ENCODE assay signal across 1 cellular context in genomic region chr1:1621682-1622577, GRCh38.
TF ChIP-seq lines count a peak whose summit lies in the region.

No MANE protein-coding gene starts in this region.

TF ChIP-seq in HEK293, 187 proteins besides CTCF, POLR2A, EP300 and RAD21 (continued from another document):
- TF ChIP-seq ZNF747 (tag by site-specific recombination; IDR thresholded peaks at IDR 0.05) (no peak), ZNF221 (tag by site-specific recombination; IDR thresholded peaks at IDR 0.05; ENCODE audit: borderline replicate concordance) (no peak), SALL2 (tag by site-specific recombination; IDR thresholded peaks at IDR 0.05; ENCODE audit: borderline replicate concordance) (no peak), PRDM10 (tag by site-specific recombination; IDR thresholded peaks at IDR 0.05) (0 out of 2 replicates have a peak, but pooled peaks have one; percentile 19), ZNF621 (tag by site-specific recombination; IDR thresholded peaks at IDR 0.05) (no peak), ZNF837 (tag by site-specific recombination; IDR thresholded peaks at IDR 0.05) (no peak), ZNF175 (tag by site-specific recombination; IDR thresholded peaks at IDR 0.05) (no peak), ZNF211 (tag by site-specific recombination; IDR thresholded peaks at IDR 0.05; ENCODE audit: low read depth) (no peak), KLF10 (tag by site-specific recombination; IDR thresholded peaks at IDR 0.05) (no peak), ZNF140 (tag by site-specific recombination; IDR thresholded peaks at IDR 0.05) (no peak), ZNF274 (IDR thresholded peaks at IDR 0.05; ENCODE audit: low read length) (no peak), ZNF274 (tag by site-specific recombination; IDR thresholded peaks at IDR 0.05; ENCODE audit: borderline replicate concordance) (no peak), ZNF324 (tag by site-specific recombination; IDR thresholded peaks at IDR 0.05) (no peak), ZBTB1 (tag by site-specific recombination; IDR thresholded peaks at IDR 0.05) (no peak), ZNF133 (tag by site-specific recombination; IDR thresholded peaks at IDR 0.05) (no peak), ZNF335 (tag by site-specific recombination; conservative IDR thresholded peaks at IDR 0.05) (peak; percentile 98), ZNF2 (tag by site-specific recombination; IDR thresholded peaks at IDR 0.05) (no peak), ZIC2 (tag by site-specific recombination; IDR thresholded peaks at IDR 0.05) (peak; percentile 37; the same call in 1 of the 2 replicates), TCF7L2 (IDR thresholded peaks at IDR 0.05; ENCODE audit: borderline replicate concordance, low read depth, low read length) (no peak)
- TF ChIP-seq, protein P1, sequence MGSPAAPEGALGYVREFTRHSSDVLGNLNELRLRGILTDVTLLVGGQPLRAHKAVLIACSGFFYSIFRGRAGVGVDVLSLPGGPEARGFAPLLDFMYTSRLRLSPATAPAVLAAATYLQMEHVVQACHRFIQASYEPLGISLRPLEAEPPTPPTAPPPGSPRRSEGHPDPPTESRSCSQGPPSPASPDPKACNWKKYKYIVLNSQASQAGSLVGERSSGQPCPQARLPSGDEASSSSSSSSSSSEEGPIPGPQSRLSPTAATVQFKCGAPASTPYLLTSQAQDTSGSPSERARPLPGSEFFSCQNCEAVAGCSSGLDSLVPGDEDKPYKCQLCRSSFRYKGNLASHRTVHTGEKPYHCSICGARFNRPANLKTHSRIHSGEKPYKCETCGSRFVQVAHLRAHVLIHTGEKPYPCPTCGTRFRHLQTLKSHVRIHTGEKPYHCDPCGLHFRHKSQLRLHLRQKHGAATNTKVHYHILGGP (tag by site-specific recombination; IDR thresholded peaks at IDR 0.05): no peak
- TF ChIP-seq, protein P2, sequence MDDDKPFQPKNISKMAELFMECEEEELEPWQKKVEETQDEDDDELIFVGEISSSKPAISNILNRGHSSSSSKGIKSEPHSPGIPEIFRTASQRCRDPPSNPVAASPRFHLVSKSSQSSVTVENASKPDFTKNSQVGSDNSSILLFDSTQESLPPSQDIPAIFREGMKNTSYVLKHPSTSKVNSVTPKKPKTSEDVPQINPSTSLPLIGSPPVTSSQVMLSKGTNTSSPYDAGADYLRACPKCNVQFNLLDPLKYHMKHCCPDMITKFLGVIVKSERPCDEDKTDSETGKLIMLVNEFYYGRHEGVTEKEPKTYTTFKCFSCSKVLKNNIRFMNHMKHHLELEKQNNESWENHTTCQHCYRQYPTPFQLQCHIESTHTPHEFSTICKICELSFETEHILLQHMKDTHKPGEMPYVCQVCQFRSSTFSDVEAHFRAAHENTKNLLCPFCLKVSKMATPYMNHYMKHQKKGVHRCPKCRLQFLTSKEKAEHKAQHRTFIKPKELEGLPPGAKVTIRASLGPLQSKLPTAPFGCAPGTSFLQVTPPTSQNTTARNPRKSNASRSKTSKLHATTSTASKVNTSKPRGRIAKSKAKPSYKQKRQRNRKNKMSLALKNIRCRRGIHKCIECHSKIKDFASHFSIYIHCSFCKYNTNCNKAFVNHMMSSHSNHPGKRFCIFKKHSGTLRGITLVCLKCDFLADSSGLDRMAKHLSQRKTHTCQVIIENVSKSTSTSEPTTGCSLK (tag by site-specific recombination; IDR thresholded peaks at IDR 0.05): no peak
- TF ChIP-seq, protein P3, sequence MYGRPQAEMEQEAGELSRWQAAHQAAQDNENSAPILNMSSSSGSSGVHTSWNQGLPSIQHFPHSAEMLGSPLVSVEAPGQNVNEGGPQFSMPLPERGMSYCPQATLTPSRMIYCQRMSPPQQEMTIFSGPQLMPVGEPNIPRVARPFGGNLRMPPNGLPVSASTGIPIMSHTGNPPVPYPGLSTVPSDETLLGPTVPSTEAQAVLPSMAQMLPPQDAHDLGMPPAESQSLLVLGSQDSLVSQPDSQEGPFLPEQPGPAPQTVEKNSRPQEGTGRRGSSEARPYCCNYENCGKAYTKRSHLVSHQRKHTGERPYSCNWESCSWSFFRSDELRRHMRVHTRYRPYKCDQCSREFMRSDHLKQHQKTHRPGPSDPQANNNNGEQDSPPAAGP (tag by site-specific recombination; IDR thresholded peaks at IDR 0.05): no peak
- TF ChIP-seq, protein P4, sequence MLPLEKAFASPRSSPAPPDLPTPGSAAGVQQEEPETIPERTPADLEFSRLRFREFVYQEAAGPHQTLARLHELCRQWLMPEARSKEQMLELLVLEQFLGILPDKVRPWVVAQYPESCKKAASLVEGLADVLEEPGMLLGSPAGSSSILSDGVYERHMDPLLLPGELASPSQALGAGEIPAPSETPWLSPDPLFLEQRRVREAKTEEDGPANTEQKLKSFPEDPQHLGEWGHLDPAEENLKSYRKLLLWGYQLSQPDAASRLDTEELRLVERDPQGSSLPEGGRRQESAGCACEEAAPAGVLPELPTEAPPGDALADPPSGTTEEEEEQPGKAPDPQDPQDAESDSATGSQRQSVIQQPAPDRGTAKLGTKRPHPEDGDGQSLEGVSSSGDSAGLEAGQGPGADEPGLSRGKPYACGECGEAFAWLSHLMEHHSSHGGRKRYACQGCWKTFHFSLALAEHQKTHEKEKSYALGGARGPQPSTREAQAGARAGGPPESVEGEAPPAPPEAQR (tag by site-specific recombination; IDR thresholded peaks at IDR 0.05): no peak
